Comparison of ENCODE assay signal across 1 cellular context in genomic region chr3:126146034-126146433, GRCh38.
TF ChIP-seq lines count a peak whose summit lies in the region.

No MANE protein-coding gene starts in this region.

TF ChIP-seq in HepG2, 621 proteins besides CTCF, POLR2A, EP300 and RAD21:
- TF ChIP-seq ZHX2 (IDR thresholded peaks at IDR 0.05; ENCODE audit: low read depth) (no peak), ZHX2 (CRISPR knock-in tag; IDR thresholded peaks at IDR 0.05; ENCODE audit: borderline replicate concordance) (no peak), PAX8 (CRISPR knock-in tag; IDR thresholded peaks at IDR 0.05; ENCODE audit: borderline replicate concordance) (no peak), ZNF619 (CRISPR knock-in tag; IDR thresholded peaks at IDR 0.05) (no peak), HMG20A (CRISPR knock-in tag; IDR thresholded peaks at IDR 0.05; ENCODE audit: borderline replicate concordance) (no peak), YEATS2 (CRISPR knock-in tag; IDR thresholded peaks at IDR 0.05; ENCODE audit: borderline replicate concordance) (no peak)
